ENCODE assay signal across 8 cellular contexts in genomic region chr16:82456683-82457082, GRCh38.
DNase-seq lines count a peak whose midpoint lies in the region; ATAC-seq, FAIRE-seq and TF ChIP-seq lines count a peak whose summit lies in the region.

No MANE protein-coding gene starts in this region.

- intact Hi-C loops in activated CD4-positive, alpha-beta T cell treated with anti-CD3 and anti-CD28 coated beads, Interleukin-2, amount 10 ng/mL, durations not matched to agents 24 days and 14 days (cut with micrococcal nuclease), result loop anchor here (5.0 kb wide), 1 partner anchor 194 kb away; no protein-coding TSS in a partner anchor
- intact Hi-C loops in pancreas (cut with DNase I), result loop anchor here in 2 of 3 donors (10.0 kb wide), 1 partner anchor 192 kb away; no protein-coding TSS in a partner anchor

- H3K36me3 Mint-ChIP-seq in activated CD4-positive, alpha-beta T cell treated with anti-CD3 and anti-CD28 coated beads, Interleukin-2, amount 10 ng/mL, durations not matched to agents 24 days and 14 days (ENCODE audit: low read depth), result no peaks in the 10 kb centered on the region

- TF ChIP-seq CTCF in AG04450 (IDR thresholded peaks at IDR 0.05; ENCODE audit: low read depth, low read length) (peak; percentile 72), GM10266 (IDR thresholded peaks at IDR 0.05; ENCODE audit: control insufficient read depth, insufficient read depth, low read depth, missing control alignments) (peak; percentile 85), fibroblast of pulmonary artery (IDR thresholded peaks at IDR 0.05; ENCODE audit: low read length, missing control alignments) (peak; percentile 81), pancreas (IDR thresholded peaks at IDR 0.05) (peak; percentile 58 to 81 (median 75))

- POLR2A ChIA-PET in AG04450 (lab: Yijun Ruan, JAX), result no interaction called here

- H3K9me3 ChIP-seq in AG04450 (ENCODE audit: control insufficient read depth, insufficient read depth, low read length) (no peaks in the 10 kb centered on the region), pancreas (no peaks in the 10 kb centered on the region)

- H3K4me1 ChIP-seq in pancreas, result no peaks in the 10 kb centered on the region

- CTCF ChIA-PET in AG04450 (lab: Charles Lee), result interaction anchor here (0.6 to 2.7 kb wide), 40 partner anchors 9 to 759 kb away, joined by 3 to 40 read pairs (median 3); no protein-coding TSS in a partner anchor

- ATAC-seq in HG02763 (IDR thresholded peaks at IDR 0.05; ENCODE audit: unreplicated experiment) (peak; percentile 72), pancreas (peak; percentile 63 to 92 (median 91))

- no peak overlapping the region for H3K4me3 ChIP-seq in AG04450 (ENCODE audit: low read depth, low read length)
- H3K4me3 ChIP-seq in fibroblast of pulmonary artery (replicated peaks; ENCODE audit: low read depth, low read length), result no peak overlapping the region
- H3K4me3 ChIP-seq in pancreas, result no peak overlapping the region

- 3 to 6% methylated on average over 4 of the region's 4 CpGs for WGBS in pancreas, 2 donors

- no peaks in the 10 kb centered on the region for H3K4me1 Mint-ChIP-seq in activated CD4-positive, alpha-beta T cell treated with anti-CD3 and anti-CD28 coated beads, Interleukin-2, amount 10 ng/mL, durations not matched to agents 24 days and 14 days

- H3K9me3 Mint-ChIP-seq in activated CD4-positive, alpha-beta T cell treated with anti-CD3 and anti-CD28 coated beads, Interleukin-2, amount 10 ng/mL, durations not matched to agents 24 days and 14 days, result no peaks in the 10 kb centered on the region

- no peak overlapping the region for H3K27ac Mint-ChIP-seq in activated CD4-positive, alpha-beta T cell treated with anti-CD3 and anti-CD28 coated beads, Interleukin-2, amount 10 ng/mL, durations not matched to agents 24 days and 14 days

- no peak for FAIRE-seq in pancreas (lab: Jason Lieb, UNC)

- H3K4me3 Mint-ChIP-seq in activated CD4-positive, alpha-beta T cell treated with anti-CD3 and anti-CD28 coated beads, Interleukin-2, amount 10 ng/mL, durations not matched to agents 24 days and 14 days, result no peak overlapping the region

- DNase-seq in AG04450 (ENCODE audit: low read depth, low spot score) (no peak), GM10266 (ENCODE audit: extremely low spot score) (peak; percentile 46), NCI-H187 treated with DMSO at 0.1 percent for 48 hours (lab: John Stamatoyannopoulos, UW) (peak; percentile 23), fibroblast of pulmonary artery (ENCODE audit: low read depth) (peak; percentile 57), pancreas (peak; percentile 16 to 77 (median 58)), KG1 (lab: John Stamatoyannopoulos, UW) (no peak)
- peak; percentile 76 for DNase-seq in activated CD4-positive, alpha-beta T cell treated with anti-CD3 and anti-CD28 coated beads, Interleukin-2, amount 10 ng/mL, durations not matched to agents 24 days and 14 days

- H3K27me3 ChIP-seq in AG04450 (ENCODE audit: control insufficient read depth, insufficient read depth, low read length), result no peaks in the 10 kb centered on the region
- H3K27me3 ChIP-seq in pancreas, result no peaks in the 10 kb centered on the region

- H3K36me3 ChIP-seq in pancreas, result no peaks in the 10 kb centered on the region

- H3K27me3 Mint-ChIP-seq in activated CD4-positive, alpha-beta T cell treated with anti-CD3 and anti-CD28 coated beads, Interleukin-2, amount 10 ng/mL, durations not matched to agents 24 days and 14 days, result no peaks in the 10 kb centered on the region

- no peak overlapping the region for H3K27ac ChIP-seq in AG04450 (ENCODE audit: low read depth, low read length)
- H3K27ac ChIP-seq in pancreas, result no peak overlapping the region

Comparison
In these comparisons a context has a peak if more than half of its experiments do, and no peak if none do; other contexts are left out.
1. DNase-seq: peak in GM10266 (single experiment), NCI-H187 treated with DMSO at 0.1 percent for 48 hours (single experiment), activated CD4-positive, alpha-beta T cell treated with anti-CD3 and anti-CD28 coated beads, Interleukin-2, amount 10 ng/mL, durations not matched to agents 24 days and 14 days (single experiment), fibroblast of pulmonary artery (single experiment) and pancreas (6 of 6); none in AG04450 (single experiment) and KG1 (single experiment).
2. Peak in every context shown above with its lines, with median percentiles within 50 percentile points of each other: CTCF ChIP-seq.